Comparison of ENCODE assay signal across 1 cellular context in genomic region chr2:61853848-61854434, GRCh38.
TF ChIP-seq lines count a peak whose summit lies in the region.

A gene with protein sequence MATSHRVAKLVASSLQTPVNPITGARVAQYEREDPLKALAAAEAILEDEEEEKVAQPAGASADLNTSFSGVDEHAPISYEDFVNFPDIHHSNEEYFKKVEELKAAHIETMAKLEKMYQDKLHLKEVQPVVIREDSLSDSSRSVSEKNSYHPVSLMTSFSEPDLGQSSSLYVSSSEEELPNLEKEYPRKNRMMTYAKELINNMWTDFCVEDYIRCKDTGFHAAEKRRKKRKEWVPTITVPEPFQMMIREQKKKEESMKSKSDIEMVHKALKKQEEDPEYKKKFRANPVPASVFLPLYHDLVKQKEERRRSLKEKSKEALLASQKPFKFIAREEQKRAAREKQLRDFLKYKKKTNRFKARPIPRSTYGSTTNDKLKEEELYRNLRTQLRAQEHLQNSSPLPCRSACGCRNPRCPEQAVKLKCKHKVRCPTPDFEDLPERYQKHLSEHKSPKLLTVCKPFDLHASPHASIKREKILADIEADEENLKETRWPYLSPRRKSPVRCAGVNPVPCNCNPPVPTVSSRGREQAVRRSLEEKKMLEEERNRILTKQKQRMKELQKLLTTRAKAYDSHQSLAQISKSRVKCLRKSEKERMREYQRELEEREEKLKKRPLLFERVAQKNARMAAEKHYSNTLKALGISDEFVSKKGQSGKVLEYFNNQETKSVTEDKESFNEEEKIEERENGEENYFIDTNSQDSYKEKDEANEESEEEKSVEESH (minus strand): TSS chr2:61854060. CDS start chr2:61854041, 19 bp downstream.

TF ChIP-seq in HepG2, 621 proteins besides CTCF, POLR2A, EP300 and RAD21 (continued from another document and continues in another):
- TF ChIP-seq CREM (IDR thresholded peaks at IDR 0.05) (no peak), CREM (CRISPR knock-in tag; IDR thresholded peaks at IDR 0.05) (no peak), KAT7 (CRISPR knock-in tag; IDR thresholded peaks at IDR 0.05; ENCODE audit: borderline replicate concordance) (no peak), FOXA1 (IDR thresholded peaks at IDR 0.05) (no peak), FOXA1 (CRISPR knock-in tag; IDR thresholded peaks at IDR 0.05) (no peak), MNT (IDR thresholded peaks at IDR 0.05) (no peak), TIGD3 (CRISPR knock-in tag; IDR thresholded peaks at IDR 0.05; ENCODE audit: borderline replicate concordance) (no peak), ZXDC (CRISPR knock-in tag; IDR thresholded peaks at IDR 0.05) (no peak), ELF3 (CRISPR knock-in tag; IDR thresholded peaks at IDR 0.05) (peak; percentile 32; the same call in 1 of the 2 replicates), ZNF569 (CRISPR knock-in tag; IDR thresholded peaks at IDR 0.05; ENCODE audit: borderline replicate concordance) (peak; percentile 98; the same call in 1 of the 2 replicates), HOXA9 (CRISPR knock-in tag; IDR thresholded peaks at IDR 0.05; ENCODE audit: borderline replicate concordance) (0 out of 2 replicates have a peak, but pooled peaks have one; percentile 75), ZNF354B (CRISPR knock-in tag; IDR thresholded peaks at IDR 0.05) (0 out of 2 replicates have a peak, but pooled peaks have one; percentile 48), MTF2 (CRISPR knock-in tag; IDR thresholded peaks at IDR 0.05; ENCODE audit: borderline replicate concordance) (peak; percentile 86; the same call in 1 of the 2 replicates), HNF4G (IDR thresholded peaks at IDR 0.05; ENCODE audit: borderline replicate concordance, low read depth, low read length) (no peak), HNF4G (CRISPR knock-in tag; IDR thresholded peaks at IDR 0.05; ENCODE audit: borderline replicate concordance, low read depth) (no peak), SOX5 (CRISPR knock-in tag; IDR thresholded peaks at IDR 0.05; ENCODE audit: borderline replicate concordance) (peak; percentile 45), CSRNP2 (CRISPR knock-in tag; conservative IDR thresholded peaks at IDR 0.05; ENCODE audit: low read depth) (no peak), SMAD9 (CRISPR knock-in tag; IDR thresholded peaks at IDR 0.05) (peak; percentile 34; the same call in 1 of the 2 replicates), NR2F1 (CRISPR knock-in tag; IDR thresholded peaks at IDR 0.05) (no peak), ZNF775 (CRISPR knock-in tag; IDR thresholded peaks at IDR 0.05; ENCODE audit: borderline replicate concordance) (peak; percentile 35; the same call in 1 of the 2 replicates), POLR2G (IDR thresholded peaks at IDR 0.05; ENCODE audit: low read depth, low read length) (peak; percentile 52), GLI4 (CRISPR knock-in tag; IDR thresholded peaks at IDR 0.05; ENCODE audit: borderline replicate concordance) (no peak), ZNF501 (CRISPR knock-in tag; IDR thresholded peaks at IDR 0.05) (peak; percentile 84), ZSCAN22 (CRISPR knock-in tag; IDR thresholded peaks at IDR 0.05) (no peak), ZFP36 (IDR thresholded peaks at IDR 0.05; ENCODE audit: borderline replicate concordance, low read depth, low read length, partially characterized antibody) (no peak), ZNF326 (CRISPR knock-in tag; IDR thresholded peaks at IDR 0.05; ENCODE audit: borderline replicate concordance) (no peak), ZC3H13 (CRISPR knock-in tag; IDR thresholded peaks at IDR 0.05) (peak; percentile 85; the same call in 1 of the 2 replicates), ZNF484 (CRISPR knock-in tag; IDR thresholded peaks at IDR 0.05; ENCODE audit: borderline replicate concordance, low read depth) (no peak), ZFAT (CRISPR knock-in tag; conservative IDR thresholded peaks at IDR 0.05) (no peak), IRF2 (CRISPR knock-in tag; IDR thresholded peaks at IDR 0.05) (no peak; the same call in 1 of the 2 replicates), CREB3 (CRISPR knock-in tag; IDR thresholded peaks at IDR 0.05) (no peak), ZNF546 (CRISPR knock-in tag; conservative IDR thresholded peaks at IDR 0.05) (peak; percentile 53; the same call in 1 of the 2 replicates), THAP11 (CRISPR knock-in tag; IDR thresholded peaks at IDR 0.05) (peak; percentile 63; the same call in 1 of the 2 replicates), SATB2 (CRISPR knock-in tag; IDR thresholded peaks at IDR 0.05) (no peak), JUN (CRISPR knock-in tag; IDR thresholded peaks at IDR 0.05) (no peak), AHR (CRISPR knock-in tag; IDR thresholded peaks at IDR 0.05) (0 out of 2 replicates have a peak, but pooled peaks have one; percentile 36)
- TF ChIP-seq, protein P1, sequence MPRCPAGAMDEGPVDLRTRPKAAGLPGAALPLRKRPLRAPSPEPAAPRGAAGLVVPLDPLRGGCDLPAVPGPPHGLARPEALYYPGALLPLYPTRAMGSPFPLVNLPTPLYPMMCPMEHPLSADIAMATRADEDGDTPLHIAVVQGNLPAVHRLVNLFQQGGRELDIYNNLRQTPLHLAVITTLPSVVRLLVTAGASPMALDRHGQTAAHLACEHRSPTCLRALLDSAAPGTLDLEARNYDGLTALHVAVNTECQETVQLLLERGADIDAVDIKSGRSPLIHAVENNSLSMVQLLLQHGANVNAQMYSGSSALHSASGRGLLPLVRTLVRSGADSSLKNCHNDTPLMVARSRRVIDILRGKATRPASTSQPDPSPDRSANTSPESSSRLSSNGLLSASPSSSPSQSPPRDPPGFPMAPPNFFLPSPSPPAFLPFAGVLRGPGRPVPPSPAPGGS (CRISPR knock-in tag; IDR thresholded peaks at IDR 0.05): 0 out of 2 replicates have a peak, but pooled peaks have one; percentile 77
- TF ChIP-seq, protein P2, sequence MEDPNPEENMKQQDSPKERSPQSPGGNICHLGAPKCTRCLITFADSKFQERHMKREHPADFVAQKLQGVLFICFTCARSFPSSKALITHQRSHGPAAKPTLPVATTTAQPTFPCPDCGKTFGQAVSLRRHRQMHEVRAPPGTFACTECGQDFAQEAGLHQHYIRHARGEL (CRISPR knock-in tag; IDR thresholded peaks at IDR 0.05): no peak; the same call in 1 of the 2 replicates
- TF ChIP-seq, protein P3, sequence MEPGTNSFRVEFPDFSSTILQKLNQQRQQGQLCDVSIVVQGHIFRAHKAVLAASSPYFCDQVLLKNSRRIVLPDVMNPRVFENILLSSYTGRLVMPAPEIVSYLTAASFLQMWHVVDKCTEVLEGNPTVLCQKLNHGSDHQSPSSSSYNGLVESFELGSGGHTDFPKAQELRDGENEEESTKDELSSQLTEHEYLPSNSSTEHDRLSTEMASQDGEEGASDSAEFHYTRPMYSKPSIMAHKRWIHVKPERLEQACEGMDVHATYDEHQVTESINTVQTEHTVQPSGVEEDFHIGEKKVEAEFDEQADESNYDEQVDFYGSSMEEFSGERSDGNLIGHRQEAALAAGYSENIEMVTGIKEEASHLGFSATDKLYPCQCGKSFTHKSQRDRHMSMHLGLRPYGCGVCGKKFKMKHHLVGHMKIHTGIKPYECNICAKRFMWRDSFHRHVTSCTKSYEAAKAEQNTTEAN (CRISPR knock-in tag; conservative IDR thresholded peaks at IDR 0.05): no peak
- TF ChIP-seq, protein P4, sequence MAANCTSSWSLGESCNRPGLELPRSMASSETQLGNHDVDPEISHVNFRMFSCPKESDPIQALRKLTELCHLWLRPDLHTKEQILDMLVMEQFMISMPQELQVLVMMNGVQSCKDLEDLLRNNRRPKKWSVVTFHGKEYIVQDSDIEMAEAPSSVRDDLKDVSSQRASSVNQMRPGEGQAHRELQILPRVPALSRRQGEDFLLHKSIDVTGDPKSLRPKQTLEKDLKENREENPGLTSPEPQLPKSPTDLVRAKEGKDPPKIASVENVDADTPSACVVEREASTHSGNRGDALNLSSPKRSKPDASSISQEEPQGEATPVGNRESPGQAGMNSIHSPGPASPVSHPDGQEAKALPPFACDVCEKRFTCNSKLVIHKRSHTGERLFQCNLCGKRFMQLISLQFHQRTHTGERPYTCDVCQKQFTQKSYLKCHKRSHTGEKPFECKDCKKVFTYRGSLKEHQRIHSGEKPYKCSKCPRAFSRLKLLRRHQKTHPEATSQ (CRISPR knock-in tag; IDR thresholded peaks at IDR 0.05; ENCODE audit: borderline replicate concordance): peak; percentile 78; the same call in 1 of the 2 replicates
- TF ChIP-seq, protein P5, sequence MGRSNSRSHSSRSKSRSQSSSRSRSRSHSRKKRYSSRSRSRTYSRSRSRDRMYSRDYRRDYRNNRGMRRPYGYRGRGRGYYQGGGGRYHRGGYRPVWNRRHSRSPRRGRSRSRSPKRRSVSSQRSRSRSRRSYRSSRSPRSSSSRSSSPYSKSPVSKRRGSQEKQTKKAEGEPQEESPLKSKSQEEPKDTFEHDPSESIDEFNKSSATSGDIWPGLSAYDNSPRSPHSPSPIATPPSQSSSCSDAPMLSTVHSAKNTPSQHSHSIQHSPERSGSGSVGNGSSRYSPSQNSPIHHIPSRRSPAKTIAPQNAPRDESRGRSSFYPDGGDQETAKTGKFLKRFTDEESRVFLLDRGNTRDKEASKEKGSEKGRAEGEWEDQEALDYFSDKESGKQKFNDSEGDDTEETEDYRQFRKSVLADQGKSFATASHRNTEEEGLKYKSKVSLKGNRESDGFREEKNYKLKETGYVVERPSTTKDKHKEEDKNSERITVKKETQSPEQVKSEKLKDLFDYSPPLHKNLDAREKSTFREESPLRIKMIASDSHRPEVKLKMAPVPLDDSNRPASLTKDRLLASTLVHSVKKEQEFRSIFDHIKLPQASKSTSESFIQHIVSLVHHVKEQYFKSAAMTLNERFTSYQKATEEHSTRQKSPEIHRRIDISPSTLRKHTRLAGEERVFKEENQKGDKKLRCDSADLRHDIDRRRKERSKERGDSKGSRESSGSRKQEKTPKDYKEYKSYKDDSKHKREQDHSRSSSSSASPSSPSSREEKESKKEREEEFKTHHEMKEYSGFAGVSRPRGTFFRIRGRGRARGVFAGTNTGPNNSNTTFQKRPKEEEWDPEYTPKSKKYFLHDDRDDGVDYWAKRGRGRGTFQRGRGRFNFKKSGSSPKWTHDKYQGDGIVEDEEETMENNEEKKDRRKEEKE (IDR thresholded peaks at IDR 0.05): no peak
